25 cellular contexts compared by ENCODE assay signal in genomic region chr4:159029481-159029880, GRCh38.
DNase-seq lines count a peak whose midpoint lies in the region; ATAC-seq, FAIRE-seq and TF ChIP-seq lines count a peak whose summit lies in the region.
"Had no signal": no experiment of that assay in that cellular context is flagged by ENCODE, and none has a peak within 500 bp of the region (broad histone marks: within the 10 kb centered on the region; RNA-seq: fewer than 3 reads in every experiment).

No MANE protein-coding gene starts in this region.

- CTCF ChIA-PET in endothelial cell of umbilical vein (lab: Charles Lee), result interaction anchor here (1.0 kb wide), 1 partner anchor 173 kb away, joined by 3 read pairs; no protein-coding TSS in a partner anchor

- no peak for ATAC-seq in activated CD4-positive, CD25-positive, alpha-beta regulatory T cell treated with anti-CD3 and anti-CD28 coated beads, Interleukin-2, amount 50 U/mL, for 24 hours
- ATAC-seq in GM18858 (IDR thresholded peaks at IDR 0.05; ENCODE audit: unreplicated experiment) (no peak), GM19397 (IDR thresholded peaks at IDR 0.05; ENCODE audit: unreplicated experiment) (no peak)
- ATAC-seq: GM23338 had no signal

- no peak for TF ChIP-seq EP300 in neural cell (conservative IDR thresholded peaks at IDR 0.05; ENCODE audit: poor library complexity, severe bottlenecking)

- no peak for TF ChIP-seq RAD21 in neural cell (conservative IDR thresholded peaks at IDR 0.05)

- DNase-seq in endothelial cell of umbilical vein (ENCODE audit: low read depth, low spot score), result peak; percentile 77
- no peak for DNase-seq in iPS-NIHi11 (ENCODE audit: low spot score)
- DNase-seq: ACHN; AML-193; BE2C; CD4-positive, alpha-beta T cell; CD8-positive, alpha-beta memory T cell; DMS 273 treated with DMSO at 0.1 percent for 48 hours; DMS53; DMS79 treated with DMSO at 0.1 percent for 48 hours; GF-D8; H9; HFFc6 had no signal

- TF ChIP-seq CTCF in Loucy (conservative IDR thresholded peaks at IDR 0.05; ENCODE audit: low read length), result no peak
- no peak for TF ChIP-seq CTCF in endothelial cell of umbilical vein (IDR thresholded peaks at IDR 0.05; ENCODE audit: extremely low read depth in 1 of 2, insufficient read depth in 1 of 2, low read depth in 1 of 2, low read length in 2 of 2)
- TF ChIP-seq CTCF in neural cell (IDR thresholded peaks at IDR 0.05; ENCODE audit: poor library complexity, severe bottlenecking), result no peak

- H3K9me2 ChIP-seq in Loucy (replicated peaks; ENCODE audit: low read depth, low read length) (no peaks in the 10 kb centered on the region), neural cell (ENCODE audit: insufficient read depth, low read length) (no peaks in the 10 kb centered on the region)

- H3K27ac ChIP-seq in ACC112 (ENCODE audit: low read depth, low read length) (no peak overlapping the region), endothelial cell of umbilical vein (ENCODE audit: insufficient read depth, low read depth, low read length) (peak overlapping the region; percentile 37), neural cell (ENCODE audit: low read length) (peak overlapping the region; percentile 94)
- H3K27ac ChIP-seq: 22Rv1; BLaER1 treated with 17β-estradiol and CSF1 and Interleukin-3, amounts not matched to agents 10 nM and 100 nM had no signal

- no peak overlapping the region for H3K4me3 ChIP-seq in ACC112 (ENCODE audit: low read depth, low read length)
- no peak overlapping the region for H3K4me3 ChIP-seq in Loucy (ENCODE audit: low read length, poor library complexity, severe bottlenecking)
- H3K4me3 ChIP-seq in endothelial cell of umbilical vein (replicated peaks in 1 of 3; ENCODE audit: insufficient read depth in 1 of 3, low read depth in 1 of 3, low read length in 3 of 3), result no peak overlapping the region
- no peak overlapping the region for H3K4me3 ChIP-seq in neural cell (ENCODE audit: low read length)
- H3K4me3 ChIP-seq: BLaER1 treated with 17β-estradiol and CSF1 and Interleukin-3, amounts not matched to agents 10 nM and 100 nM; GM23338 had no signal

- H3K4me2 ChIP-seq in Loucy (ENCODE audit: low read depth, low read length, poor library complexity, severe bottlenecking) (no peak overlapping the region), endothelial cell of umbilical vein (ENCODE audit: insufficient read depth, low read length) (peak overlapping the region; percentile 58), neural cell (ENCODE audit: low read length) (no peak overlapping the region)
- H3K4me2 ChIP-seq: BLaER1 treated with 17β-estradiol and CSF1 and Interleukin-3, amounts not matched to agents 10 nM and 100 nM; GM23338 had no signal

- TF ChIP-seq POLR2A in endothelial cell of umbilical vein (IDR thresholded peaks at IDR 0.05; ENCODE audit: low read depth, low read length), result no peak

- no peaks in the 10 kb centered on the region for H3K27me3 ChIP-seq in ACC112 (ENCODE audit: insufficient read depth, low read length)
- H3K27me3 ChIP-seq in Loucy (ENCODE audit: insufficient read depth, low read length, poor library complexity, severe bottlenecking), result no peaks in the 10 kb centered on the region
- no peaks in the 10 kb centered on the region for H3K27me3 ChIP-seq in endothelial cell of umbilical vein (ENCODE audit: control insufficient read depth in 2 of 2, insufficient read depth in 2 of 2, low read length in 2 of 2)
- no peaks in the 10 kb centered on the region for H3K27me3 ChIP-seq in neural cell (ENCODE audit: insufficient read depth, low read depth, low read length)
- H3K27me3 ChIP-seq: BE2C; BLaER1 treated with 17β-estradiol and CSF1 and Interleukin-3, amounts not matched to agents 10 nM and 100 nM had no signal

- H3K9me3 ChIP-seq in Loucy (ENCODE audit: insufficient read depth, low read depth, low read length) (no peaks in the 10 kb centered on the region), endothelial cell of umbilical vein (replicated peaks; ENCODE audit: control insufficient read depth, insufficient read depth, low read length) (no peaks in the 10 kb centered on the region), neural cell (ENCODE audit: low read length) (no peaks in the 10 kb centered on the region)
- H3K9me3 ChIP-seq: BE2C; BLaER1 treated with 17β-estradiol and CSF1 and Interleukin-3, amounts not matched to agents 10 nM and 100 nM had no signal

- POLR2A ChIA-PET in endothelial cell of umbilical vein (lab: Charles Lee), result no interaction called here

- peak; percentile 67 for FAIRE-seq in endothelial cell of umbilical vein (lab: Jason Lieb, UNC)
- FAIRE-seq: D721Med, GM12891, GM18507 had no signal

- H3K4me1 ChIP-seq in ACC112 (ENCODE audit: control insufficient read depth, insufficient read depth, low read length, unreplicated experiment) (peaks cover 10% of the 10 kb centered on the region), Loucy (ENCODE audit: insufficient read depth, low read length, poor library complexity, severe bottlenecking) (peaks cover 20% of the 10 kb centered on the region), endothelial cell of umbilical vein (ENCODE audit: control insufficient read depth, extremely low read depth, insufficient read depth, low read length) (peaks cover 24% of the 10 kb centered on the region)
- H3K4me1 ChIP-seq: BE2C had no signal

- BruUV-seq in endothelial cell of umbilical vein (replicated peaks; lab: Mats Ljungman, UMichigan), result no TSS peak

- no peaks in the 10 kb centered on the region for H3K9me1 ChIP-seq in endothelial cell of umbilical vein (replicated peaks; ENCODE audit: control insufficient read depth, extremely low read depth, insufficient read depth, low read length)

- intact Hi-C loops in endothelial cell of umbilical vein (cut with micrococcal nuclease), result loop anchor here (1.0 to 5.0 kb wide), 3 partner anchors 19 to 148 kb away; no protein-coding TSS in a partner anchor

- H2AFZ ChIP-seq in ACC112 (ENCODE audit: low read length, unreplicated experiment) (peak overlapping the region; percentile 32), Loucy (ENCODE audit: low read length) (peak overlapping the region; percentile 35; the same call in 1 of the 2 replicates), endothelial cell of umbilical vein (ENCODE audit: low read depth, low read length) (no peak overlapping the region), neural cell (ENCODE audit: low read depth, low read length) (no peak overlapping the region)
- H2AFZ ChIP-seq: GM23338 had no signal

- H3K79me2 ChIP-seq in ACC112 (ENCODE audit: control insufficient read depth, insufficient read depth, low read length, unreplicated experiment) (no peaks in the 10 kb centered on the region), Loucy (ENCODE audit: insufficient read depth, low read length) (no peaks in the 10 kb centered on the region), endothelial cell of umbilical vein (ENCODE audit: control insufficient read depth, insufficient read depth, low read length) (no peaks in the 10 kb centered on the region), neural cell (replicated peaks; ENCODE audit: insufficient read depth, low read length) (peaks cover 17% of the 10 kb centered on the region)

- dilution Hi-C loops in endothelial cell of umbilical vein (cut with MboI; ENCODE audit: extremely low pct_ligation_motif_present, low sequenced_read_pairs), result no loop called here

- H4K20me1 ChIP-seq in Loucy (ENCODE audit: insufficient read depth, low read length, poor library complexity, severe bottlenecking) (no peaks in the 10 kb centered on the region), endothelial cell of umbilical vein (replicated peaks; ENCODE audit: control insufficient read depth, extremely low read depth, insufficient read depth, low read length) (no peaks in the 10 kb centered on the region), neural cell (ENCODE audit: insufficient read depth) (no peaks in the 10 kb centered on the region)
- H4K20me1 ChIP-seq: BLaER1 treated with 17β-estradiol and CSF1 and Interleukin-3, amounts not matched to agents 10 nM and 100 nM had no signal

- H3K36me3 ChIP-seq in ACC112 (ENCODE audit: insufficient read depth, low read length) (no peaks in the 10 kb centered on the region), Loucy (ENCODE audit: insufficient read depth, low read length) (no peaks in the 10 kb centered on the region), endothelial cell of umbilical vein (ENCODE audit: control insufficient read depth in 2 of 2, extremely low read depth in 1 of 2, insufficient read depth in 2 of 2, low read length in 2 of 2) (no peaks in the 10 kb centered on the region), neural cell (ENCODE audit: insufficient read depth, low read length) (no peaks in the 10 kb centered on the region)
- H3K36me3 ChIP-seq: BE2C; BLaER1 treated with 17β-estradiol and CSF1 and Interleukin-3, amounts not matched to agents 10 nM and 100 nM had no signal

- H3F3A ChIP-seq in Loucy (ENCODE audit: low read depth) (no peaks in the 10 kb centered on the region), neural cell (ENCODE audit: insufficient read depth, low read length, poor library complexity, severe bottlenecking) (peaks cover 12% of the 10 kb centered on the region)

- no peak overlapping the region for H3K9ac ChIP-seq in Loucy (ENCODE audit: low read depth, low read length, poor library complexity, severe bottlenecking)
- H3K9ac ChIP-seq in endothelial cell of umbilical vein (replicated peaks; ENCODE audit: extremely low read depth, insufficient read depth, low read length), result peak overlapping the region; percentile 23
- no peak overlapping the region for H3K9ac ChIP-seq in neural cell (ENCODE audit: low read length)
- H3K9ac ChIP-seq: BLaER1 treated with 17β-estradiol and CSF1 and Interleukin-3, amounts not matched to agents 10 nM and 100 nM had no signal

TF ChIP-seq in endothelial cell of umbilical vein, 7 proteins besides CTCF, POLR2A, EP300 and RAD21:
- TF ChIP-seq JUN (IDR thresholded peaks at IDR 0.05; ENCODE audit: borderline replicate concordance, insufficient read depth, insufficient read length, low read depth) (peak; percentile 38), FOS (IDR thresholded peaks at IDR 0.05; ENCODE audit: borderline replicate concordance, insufficient read depth, low read length) (no peak), MYC (IDR thresholded peaks at IDR 0.05; ENCODE audit: low read depth, low read length) (no peak), GATA2 (IDR thresholded peaks at IDR 0.05; ENCODE audit: insufficient read depth, insufficient read length, low read depth, low read length) (no peak)

TF ChIP-seq in neural cell, 6 proteins besides CTCF, POLR2A, EP300 and RAD21 (continues in another document):
- TF ChIP-seq MXI1 (conservative IDR thresholded peaks at IDR 0.05; ENCODE audit: poor library complexity, severe bottlenecking), result no peak
- no peak for TF ChIP-seq POLR2AphosphoS5 (IDR thresholded peaks at IDR 0.05)
- TF ChIP-seq SMC3 (conservative IDR thresholded peaks at IDR 0.05; ENCODE audit: poor library complexity), result no peak

Comparison
In these comparisons a context has a peak if more than half of its experiments do, and no peak if none do; other contexts are left out.
1. H2AFZ ChIP-seq: peak in ACC112 (single experiment) and Loucy (single experiment); none in endothelial cell of umbilical vein (single experiment) and neural cell (single experiment).